In genomic region chr3:133662256-133662773, GRCh38 we compare ENCODE assay signal across 8 cellular contexts. TPM values are rescaled to one million over a fixed set of nuclear protein-coding genes. Genes with fewer than 3 reads are reported as not detected.
A peak's percentile ranks its signal among the peaks of the same experiment; 100 is the strongest.
DNase-seq lines count a peak whose midpoint lies in the region; ATAC-seq, FAIRE-seq and TF ChIP-seq lines count a peak whose summit lies in the region.

No MANE protein-coding gene starts in this region.

- ATAC-seq in HG02870 (IDR thresholded peaks at IDR 0.05; ENCODE audit: unreplicated experiment) (peak; percentile 36), pancreas (peak; percentile 43 to 82 (median 64))
- ATAC-seq in activated T-helper 17 cell treated with anti-CD3 and anti-CD28 coated beads, Interleukin-2, amount 50 U/mL, for 72 hours (replicated peaks): peak; percentile 85

- H3K4me3 ChIP-seq in cardiac muscle cell (peak overlapping the region; percentile 73), pancreas (peak overlapping the region; percentile 67 to 89 (median 82))

- H3K27me3 Mint-ChIP-seq in activated T-helper 17 cell treated with anti-CD3 and anti-CD28 coated beads, Interleukin-2, amount 50 U/mL, for 72 hours: no peaks in the 10 kb centered on the region

- intact Hi-C loops in pancreas (cut with DNase I): loop anchor here in 1 of 3 donors (10.0 kb wide), 1 partner anchor 112 kb away; no protein-coding TSS in a partner anchor

- WGBS in pancreas, 2 donors: 12 to 15% methylated on average over 10 of the region's 10 CpGs

- peak; percentile 14 for DNase-seq in AG08395 (ENCODE audit: low spot score)
- DNase-seq in GM13976 (ENCODE audit: low spot score): peak; percentile 52
- peak; percentile 67 for DNase-seq in NCI-H2171 treated with DMSO at 0.1 percent for 48 hours (lab: John Stamatoyannopoulos, UW)
- DNase-seq in cardiac muscle cell (ENCODE audit: low read depth in 1 of 2, low spot score in 1 of 2): peak in 1 of 2 donors; percentile 31
- no peak for DNase-seq in pancreas
- no peak for DNase-seq in HCEC 1CT

- H3K9me3 Mint-ChIP-seq in activated T-helper 17 cell treated with anti-CD3 and anti-CD28 coated beads, Interleukin-2, amount 50 U/mL, for 72 hours: no peaks in the 10 kb centered on the region

- peak overlapping the region; percentile 99 for H3K4me3 Mint-ChIP-seq in activated T-helper 17 cell treated with anti-CD3 and anti-CD28 coated beads, Interleukin-2, amount 50 U/mL, for 72 hours

- H3K27me3 ChIP-seq in cardiac muscle cell (no peaks in the 10 kb centered on the region), pancreas (no peaks in the 10 kb centered on the region)

- H3K4me1 ChIP-seq in cardiac muscle cell (ENCODE audit: low read depth) (peaks cover 6% of the 10 kb centered on the region), pancreas (peaks cover 0 to 21% (median 10%) of the 10 kb centered on the region in 3 donors)

- TF ChIP-seq CTCF in GM13976 (IDR thresholded peaks at IDR 0.05; ENCODE audit: borderline replicate concordance, control extremely low read depth, extremely low read depth, insufficient read depth, missing control alignments) (no peak), cardiac muscle cell (IDR thresholded peaks at IDR 0.05; ENCODE audit: low read depth, low read length) (no peak), pancreas (IDR thresholded peaks at IDR 0.05) (no peak)

- peaks cover 31% of the 10 kb centered on the region for H3K4me1 Mint-ChIP-seq in activated T-helper 17 cell treated with anti-CD3 and anti-CD28 coated beads, Interleukin-2, amount 50 U/mL, for 72 hours

- in situ Hi-C loops in GM13976 (cut with MboI; ENCODE audit: low sequenced_read_pairs, unreplicated experiment): no loop called here

- H3K27ac ChIP-seq in cardiac muscle cell (peak overlapping the region; percentile 67), pancreas (peak overlapping the region; percentile 52 to 75 (median 68))

- no peaks in the 10 kb centered on the region for H3K9me3 ChIP-seq in cardiac muscle cell (ENCODE audit: low read depth)
- H3K9me3 ChIP-seq in pancreas: no peaks in the 10 kb centered on the region

- H3K36me3 ChIP-seq in cardiac muscle cell: peaks cover 5% of the 10 kb centered on the region
- H3K36me3 ChIP-seq in pancreas: peaks cover 0 to 2% (median 0%) of the 10 kb centered on the region in 3 donors

- peak overlapping the region; percentile 99 for H3K27ac Mint-ChIP-seq in activated T-helper 17 cell treated with anti-CD3 and anti-CD28 coated beads, Interleukin-2, amount 50 U/mL, for 72 hours

- no peak for FAIRE-seq in pancreas (lab: Jason Lieb, UNC)

- H3K36me3 Mint-ChIP-seq in activated T-helper 17 cell treated with anti-CD3 and anti-CD28 coated beads, Interleukin-2, amount 50 U/mL, for 72 hours (ENCODE audit: low read depth): peaks cover 54% of the 10 kb centered on the region

RNA-seq across cellular contexts. Expression of gene TOPBP1, which starts 0.6 kb away (rescaled TPM):
- total RNA-seq in activated T-helper 17 cell treated with anti-CD3 and anti-CD28 coated beads, Interleukin-2, amount 50 U/mL, for 72 hours: 10 to 100 TPM; 86.0 to 96.7 TPM
- total RNA-seq in cardiac muscle cell (23.4 and 35.1 TPM in 2 replicates), pancreas (10 to 100 TPM in 1 of 6 donors, 1 to 10 TPM in 5; 6.1 to 13.0 (median 8.0) TPM)
- polyA plus RNA-seq in cardiac muscle cell (20.3 and 20.5 TPM in 2 replicates), pancreas (10 to 100 TPM in 1 of 2 donors, 1 to 10 TPM in 1; 5.8 to 10.4 TPM)

Comparison
In these comparisons a context has a peak if more than half of its experiments do, and no peak if none do; other contexts are left out.
1. DNase-seq: peak in AG08395 (single experiment), GM13976 (single experiment) and NCI-H2171 treated with DMSO at 0.1 percent for 48 hours (single experiment); none in pancreas (0 of 6) and HCEC 1CT (single experiment).
2. Peak in every context shown above with its lines, with median percentiles within 50 percentile points of each other: ATAC-seq.